1 cellular context compared by ENCODE assay signal in the genomic region with DNA sequence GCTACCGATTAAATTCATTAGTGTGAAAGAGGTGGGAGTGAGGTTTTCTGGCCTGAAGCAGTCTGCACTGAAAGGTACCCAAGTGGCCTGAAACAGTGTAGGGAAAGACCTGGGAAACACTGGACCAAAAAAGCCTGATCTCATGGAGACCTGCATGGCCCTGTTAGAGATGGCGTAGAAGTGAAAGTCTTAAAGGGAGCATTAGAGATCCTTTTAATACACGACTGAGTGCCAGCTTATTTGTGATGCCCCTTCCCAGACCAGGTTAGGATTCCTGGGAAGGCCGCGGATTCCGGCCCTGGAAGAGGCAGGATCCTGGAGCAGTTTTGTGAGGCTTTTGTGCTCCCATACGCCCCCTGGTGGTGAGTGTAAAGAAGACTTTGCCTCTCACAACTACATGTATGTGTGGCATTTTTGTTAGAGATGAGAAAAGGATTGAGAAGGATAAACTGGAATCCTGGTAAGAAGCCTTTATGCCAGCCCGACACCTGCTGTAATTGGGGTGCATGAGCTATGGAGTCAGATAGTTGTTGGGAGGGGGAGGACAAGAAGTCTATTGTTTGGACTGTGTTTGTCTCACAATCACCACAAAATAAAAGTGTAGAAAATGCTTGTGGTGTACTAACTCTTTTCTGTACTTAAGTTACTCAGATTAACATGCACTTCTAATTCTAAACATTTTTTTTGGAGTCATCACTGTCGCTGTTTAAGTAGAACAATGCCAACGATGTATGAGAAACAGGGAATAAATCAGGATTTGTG.
TF ChIP-seq lines count a peak whose summit lies in the region.

No MANE protein-coding gene starts in this region.

TF ChIP-seq in GM23338, 12 proteins besides CTCF, POLR2A, EP300 and RAD21 (continued from another document):
- TF ChIP-seq REST (IDR thresholded peaks at IDR 0.05; ENCODE audit: unreplicated experiment) (no peak), EZH2phosphoT487 (IDR thresholded peaks at IDR 0.05; ENCODE audit: unreplicated experiment) (no peak), NANOG (IDR thresholded peaks at IDR 0.05; ENCODE audit: borderline replicate concordance) (no peak), ZNF114 (CRISPR knock-in tag; IDR thresholded peaks at IDR 0.05) (no peak), POLR2AphosphoS5 (IDR thresholded peaks at IDR 0.05; ENCODE audit: low read depth) (no peak)
